8 cellular contexts compared by ENCODE assay signal in the genomic region with DNA sequence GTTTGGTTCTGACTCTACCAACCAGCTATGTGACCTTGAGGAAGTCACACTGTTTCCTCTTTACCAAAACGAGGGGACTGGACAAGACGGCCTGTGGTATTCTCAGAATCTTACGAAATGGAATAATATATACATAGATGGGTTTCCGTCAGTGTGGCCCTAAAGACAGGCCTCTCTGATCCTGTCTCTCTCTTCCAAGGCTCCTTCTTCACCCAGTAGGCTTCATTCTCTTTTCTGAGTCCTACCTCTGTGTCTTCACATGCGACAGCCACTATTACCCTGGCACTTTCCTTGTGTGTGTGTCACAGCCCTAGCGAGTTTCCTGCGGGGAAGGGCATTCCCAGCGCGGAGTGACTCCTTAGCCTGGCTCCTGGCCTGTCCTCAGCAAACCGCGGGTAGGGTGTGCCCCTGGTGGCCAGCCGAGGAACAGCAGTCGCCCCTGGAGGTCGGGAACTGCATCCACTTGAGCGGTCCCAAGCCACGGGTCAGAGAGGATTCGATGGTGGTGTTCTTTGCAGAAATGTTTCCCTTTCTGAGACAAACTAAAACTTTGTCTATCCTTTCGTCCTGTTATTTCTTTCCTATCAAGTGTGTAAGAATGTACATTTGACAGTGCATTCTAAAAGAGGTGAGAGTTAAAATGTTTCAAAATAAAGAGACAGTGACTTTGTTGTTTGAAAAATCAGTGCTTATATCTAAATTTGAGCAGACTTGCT.
DNase-seq lines count a peak whose midpoint lies in the region; ATAC-seq, FAIRE-seq and TF ChIP-seq lines count a peak whose summit lies in the region.

No MANE protein-coding gene starts in this region.

- no peaks in the 10 kb centered on the region for H3K36me3 ChIP-seq in osteoblast (ENCODE audit: insufficient read depth, low read length)
- no peaks in the 10 kb centered on the region for H3K36me3 ChIP-seq in thyroid gland

- intact Hi-C loops in thyroid gland (cut with DNase I), result no loop called here

- peaks cover 71% of the 10 kb centered on the region for H3K79me2 ChIP-seq in osteoblast (ENCODE audit: insufficient read depth, low read length)

- FAIRE-seq in RCC 7860 (lab: Jason Lieb, UNC), result no peak

- TF ChIP-seq POLR2A in thyroid gland (IDR thresholded peaks at IDR 0.05), result no peak

- H3K27me3 ChIP-seq in osteoblast (ENCODE audit: insufficient read depth, low read length) (no peaks in the 10 kb centered on the region), thyroid gland (no peaks in the 10 kb centered on the region)

- H3K9me3 ChIP-seq in osteoblast (ENCODE audit: low read depth, low read length) (no peaks in the 10 kb centered on the region), thyroid gland (no peaks in the 10 kb centered on the region)

- H4K20me1 ChIP-seq in osteoblast (ENCODE audit: insufficient read depth, low read length), result peaks cover 15% of the 10 kb centered on the region

- H3K4me2 ChIP-seq in osteoblast (ENCODE audit: insufficient read depth, low read length), result peak overlapping the region; percentile 63

- peak overlapping the region; percentile 77 for H2AFZ ChIP-seq in osteoblast (ENCODE audit: low read length)

- peak; percentile 98 for TF ChIP-seq CTCF in GM12872 (IDR thresholded peaks at IDR 0.05; ENCODE audit: insufficient read depth, low read depth, low read length)
- TF ChIP-seq CTCF in osteoblast (IDR thresholded peaks at IDR 0.05; ENCODE audit: extremely low read depth, low read depth, low read length), result peak; percentile 98
- peak; percentile 97 to 99 (median 97) for TF ChIP-seq CTCF in thyroid gland (IDR thresholded peaks at IDR 0.05)

- H3K4me1 ChIP-seq in osteoblast (ENCODE audit: insufficient read depth, low read length), result peaks cover 14% of the 10 kb centered on the region
- peaks cover 6 to 15% of the 10 kb centered on the region in 2 donors for H3K4me1 ChIP-seq in thyroid gland

- WGBS in thyroid gland, 2 donors, result 17% methylated on average over 18 of the region's 18 CpGs

- H3K4me3 ChIP-seq in osteoblast (ENCODE audit: insufficient read depth, low read length) (peak overlapping the region; percentile 28), thyroid gland (replicated peaks in 1 of 3) (no peak overlapping the region)

- ATAC-seq in HG02852 (IDR thresholded peaks at IDR 0.05; ENCODE audit: unreplicated experiment) (peak; percentile 78), GM21367 (IDR thresholded peaks at IDR 0.05; ENCODE audit: unreplicated experiment) (no peak)

- DNase-seq in RCC 7860 (ENCODE audit: low spot score) (peak; percentile 61), glomerular visceral epithelial cell (ENCODE audit: extremely low spot score) (peak; percentile 77), osteoblast (ENCODE audit: insufficient read length, low spot score, missing footprints) (peak; percentile 80), thyroid gland (peak; percentile 91 to 93)
- DNase-seq in activated gamma-delta T cell treated with anti-CD3 and anti-CD28 coated beads, Interleukin-2, amount 50 U/mL, for 16 hours (ENCODE audit: low read depth), result peak; percentile 19

- peak overlapping the region; percentile 46 for H3K27ac ChIP-seq in osteoblast (ENCODE audit: low read depth, low read length)
- H3K27ac ChIP-seq in thyroid gland, result peak overlapping the region in 2 of 3 donors; percentile 21 to 58

Comparison
In these comparisons a context has a peak if more than half of its experiments do, and no peak if none do; other contexts are left out.
1. DNase-seq: peak in every context shown above with its lines; median percentile 92 in thyroid gland; 80 in osteoblast; 77 in glomerular visceral epithelial cell; 61 in RCC 7860; 19 in activated gamma-delta T cell treated with anti-CD3 and anti-CD28 coated beads, Interleukin-2, amount 50 U/mL, for 16 hours.